20 cellular contexts compared by ENCODE assay signal in the genomic region with DNA sequence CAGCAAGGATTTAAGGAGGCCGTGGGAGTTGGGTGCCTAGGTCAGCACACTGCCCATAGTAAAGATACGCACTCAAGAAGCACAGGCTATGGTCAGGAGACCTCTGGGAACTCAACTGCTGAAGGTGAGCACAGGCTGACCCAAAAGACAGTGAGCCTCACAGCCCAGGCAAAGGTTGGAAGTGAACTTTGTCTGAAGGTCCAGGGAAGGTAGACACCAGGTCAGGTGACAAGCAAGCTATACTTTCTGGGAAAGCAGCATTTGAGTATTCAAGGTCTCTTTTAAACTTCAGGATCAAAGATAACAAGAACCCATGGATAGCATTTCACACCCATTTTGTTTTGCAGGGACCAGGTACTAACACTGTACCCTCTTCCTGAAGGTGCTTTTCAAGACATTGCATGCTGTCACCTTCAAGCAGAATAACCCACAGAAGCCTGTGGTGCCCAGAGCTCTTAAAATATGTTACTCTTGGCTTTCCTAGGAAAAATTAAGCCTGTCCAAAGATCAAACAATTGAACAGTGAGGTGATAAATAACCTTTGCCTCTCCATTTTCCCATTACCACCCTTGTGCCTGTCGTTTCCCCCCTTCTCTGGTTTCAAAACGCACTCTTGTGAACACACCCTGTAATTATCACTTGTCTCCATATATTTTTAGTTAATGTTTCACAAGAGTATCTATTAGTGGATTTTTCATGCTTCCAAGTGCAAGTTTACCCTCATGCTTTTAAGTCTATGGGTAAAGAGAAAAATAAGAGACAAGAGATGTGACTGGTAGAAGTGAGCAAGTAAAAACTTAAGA. TPM values are rescaled to one million over a fixed set of nuclear protein-coding genes. Genes with fewer than 3 reads are reported as not detected.
"Had no signal": no experiment of that assay in that cellular context is flagged by ENCODE, and none has a peak within 500 bp of the region (broad histone marks: within the 10 kb centered on the region; RNA-seq: fewer than 3 reads in every experiment).

No MANE protein-coding gene starts in this region.

- H3K9me3 ChIP-seq: adrenal gland, gastrocnemius medialis, heart left ventricle, lower lobe of right lung, sigmoid colon had no signal

- H2AFZ ChIP-seq: neural progenitor cell had no signal

- H3K27me3 Mint-ChIP-seq: activated CD4-positive, alpha-beta memory T cell treated with anti-CD3 and anti-CD28 coated beads, Interleukin-2, amount 10 ng/mL, durations not matched to agents 7 days and 5 days; activated CD4-positive, alpha-beta T cell treated with anti-CD3 and anti-CD28 coated beads for 36 hours; activated naive CD4-positive, alpha-beta T cell treated with anti-CD3 and anti-CD28 coated beads, Interleukin-2, amount 50 U/mL, for 24 hours had no signal

- H3K36me3 Mint-ChIP-seq: stimulated activated effector memory CD8-positive, alpha-beta T cell treated with anti-CD3 and anti-CD28 coated beads, Interleukin-12 subunit alpha, Interleukin-12 subunit beta, amount 100 ng/mL, for 72 hours had no signal

- DNase-seq: activated CD4-positive, alpha-beta memory T cell treated with anti-CD3 and anti-CD28 coated beads, Interleukin-2, amount 10 ng/mL, durations not matched to agents 7 days and 5 days; activated CD4-positive, alpha-beta T cell treated with anti-CD3 and anti-CD28 coated beads for 36 hours; activated effector memory CD4-positive, alpha-beta T cell treated with Interleukin-2 at 50 U/mL for 16 hours; activated T-cell treated with anti-CD3 and anti-CD28 coated beads, Interleukin-2, amount 50 U/mL, for 4 hours; adrenal gland; dorsolateral prefrontal cortex; erythroblast; gastrocnemius medialis; heart left ventricle; lower lobe of right lung; midbrain; sigmoid colon; stimulated activated CD4-positive, alpha-beta T cell treated with anti-CD3 and anti-CD28 coated beads, Interleukin-2, amount 100 ng/mL, for 24 hours had no signal

- H3K4me2 ChIP-seq: neural progenitor cell had no signal

- H3K27me3 ChIP-seq: cardiac muscle cell, neural progenitor cell had no signal

- H3K9me3 Mint-ChIP-seq: activated CD4-positive, alpha-beta memory T cell treated with anti-CD3 and anti-CD28 coated beads, Interleukin-2, amount 10 ng/mL, durations not matched to agents 7 days and 5 days; activated naive CD4-positive, alpha-beta T cell treated with anti-CD3 and anti-CD28 coated beads, Interleukin-2, amount 50 U/mL, for 24 hours; activated T-cell treated with anti-CD3 and anti-CD28 coated beads, Interleukin-2, amount 50 U/mL, for 4 hours; neural progenitor cell; stimulated activated effector memory CD8-positive, alpha-beta T cell treated with anti-CD3 and anti-CD28 coated beads, Interleukin-12 subunit alpha, Interleukin-12 subunit beta, amount 100 ng/mL, for 72 hours had no signal

- H3K4me1 ChIP-seq: adrenal gland, gastrocnemius medialis, heart left ventricle, lower lobe of right lung, neural progenitor cell, sigmoid colon had no signal

- H3K27ac Mint-ChIP-seq: activated CD4-positive, alpha-beta memory T cell treated with anti-CD3 and anti-CD28 coated beads, Interleukin-2, amount 10 ng/mL, durations not matched to agents 7 days and 5 days; activated CD4-positive, alpha-beta T cell treated with anti-CD3 and anti-CD28 coated beads for 36 hours; activated naive CD4-positive, alpha-beta T cell treated with anti-CD3 and anti-CD28 coated beads, Interleukin-2, amount 50 U/mL, for 24 hours; neural progenitor cell; stimulated activated effector memory CD8-positive, alpha-beta T cell treated with anti-CD3 and anti-CD28 coated beads, Interleukin-12 subunit alpha, Interleukin-12 subunit beta, amount 100 ng/mL, for 72 hours had no signal

- H3K27ac ChIP-seq: adrenal gland, cardiac muscle cell, dorsolateral prefrontal cortex, gastrocnemius medialis, heart left ventricle, lower lobe of right lung, neural progenitor cell, sigmoid colon had no signal

- H3K36me3 ChIP-seq: adrenal gland, gastrocnemius medialis, lower lobe of right lung, neural progenitor cell, sigmoid colon had no signal

- H3K4me3 Mint-ChIP-seq: activated CD4-positive, alpha-beta memory T cell treated with anti-CD3 and anti-CD28 coated beads, Interleukin-2, amount 10 ng/mL, durations not matched to agents 7 days and 5 days; activated CD4-positive, alpha-beta T cell treated with anti-CD3 and anti-CD28 coated beads for 36 hours; activated naive CD4-positive, alpha-beta T cell treated with anti-CD3 and anti-CD28 coated beads, Interleukin-2, amount 50 U/mL, for 24 hours; activated T-cell treated with anti-CD3 and anti-CD28 coated beads, Interleukin-2, amount 50 U/mL, for 4 hours; neural progenitor cell; stimulated activated effector memory CD8-positive, alpha-beta T cell treated with anti-CD3 and anti-CD28 coated beads, Interleukin-12 subunit alpha, Interleukin-12 subunit beta, amount 100 ng/mL, for 72 hours had no signal

- FAIRE-seq: urothelium cell line had no signal

- H3K4me3 ChIP-seq: adrenal gland, cardiac muscle cell, dorsolateral prefrontal cortex, gastrocnemius medialis, heart left ventricle, lower lobe of right lung, neural progenitor cell, sigmoid colon had no signal

- H3K4me1 Mint-ChIP-seq: activated CD4-positive, alpha-beta memory T cell treated with anti-CD3 and anti-CD28 coated beads, Interleukin-2, amount 10 ng/mL, durations not matched to agents 7 days and 5 days; activated CD4-positive, alpha-beta T cell treated with anti-CD3 and anti-CD28 coated beads for 36 hours; activated naive CD4-positive, alpha-beta T cell treated with anti-CD3 and anti-CD28 coated beads, Interleukin-2, amount 50 U/mL, for 24 hours; neural progenitor cell; stimulated activated effector memory CD8-positive, alpha-beta T cell treated with anti-CD3 and anti-CD28 coated beads, Interleukin-12 subunit alpha, Interleukin-12 subunit beta, amount 100 ng/mL, for 72 hours had no signal

- H3K9ac ChIP-seq: neural progenitor cell had no signal

RNA-seq across cellular contexts. Expression of a gene that starts 3.4 kb away (rescaled TPM):
- total RNA-seq: activated CD4-positive, alpha-beta memory T cell treated with anti-CD3 and anti-CD28 coated beads, Interleukin-2, amount 10 ng/mL, durations not matched to agents 7 days and 5 days; activated CD4-positive, alpha-beta T cell treated with anti-CD3 and anti-CD28 coated beads for 36 hours; activated T-cell treated with anti-CD3 and anti-CD28 coated beads, Interleukin-2, amount 50 U/mL, for 4 hours; adrenal gland; cardiac muscle cell; dorsolateral prefrontal cortex; gastrocnemius medialis; heart left ventricle; lower lobe of right lung; osteocyte; pulmonary artery endothelial cell; sigmoid colon had no signal
- polyA plus RNA-seq: cardiac muscle cell, heart left ventricle, sigmoid colon had no signal
